ENCODE assay signal across 8 cellular contexts in genomic region chr6:38567436-38567835, GRCh38.
DNase-seq lines count a peak whose midpoint lies in the region; ATAC-seq, FAIRE-seq and TF ChIP-seq lines count a peak whose summit lies in the region.

No MANE protein-coding gene starts in this region.

- H3K4me1 ChIP-seq in right lobe of liver (no peaks in the 10 kb centered on the region), HepG2 (ENCODE audit: insufficient read depth, low read length) (no peaks in the 10 kb centered on the region), adipocyte (ENCODE audit: control insufficient read depth, insufficient read depth, low read length) (peaks cover 15% of the 10 kb centered on the region), right cardiac atrium (ENCODE audit: control insufficient read depth, insufficient read depth, low read length) (no peaks in the 10 kb centered on the region)

- H3K4me2 ChIP-seq in HepG2 (ENCODE audit: low read depth, low read length) = no peak overlapping the region

- H2AFZ ChIP-seq in HepG2 (ENCODE audit: low read length) = no peak overlapping the region

- ATAC-seq in right lobe of liver = peak in 1 of 4 donors; percentile 21
- no peak for ATAC-seq in HepG2
- peak; percentile 43 to 65 for ATAC-seq in right cardiac atrium
- ATAC-seq in GM19452 (IDR thresholded peaks at IDR 0.05; ENCODE audit: unreplicated experiment) = no peak

- no peak for TF ChIP-seq POLR2A in right lobe of liver (IDR thresholded peaks at IDR 0.05)
- no peak for TF ChIP-seq POLR2A in HepG2 (IDR thresholded peaks at IDR 0.05; ENCODE audit: insufficient read depth in 1 of 2, low read depth in 2 of 2, low read length in 2 of 2)

- H3K27me3 ChIP-seq in right lobe of liver = no peaks in the 10 kb centered on the region
- no peaks in the 10 kb centered on the region for H3K27me3 ChIP-seq in HepG2 (ENCODE audit: control insufficient read depth in 1 of 2, insufficient read depth in 2 of 2, low read length in 2 of 2)
- no peaks in the 10 kb centered on the region for H3K27me3 ChIP-seq in adipocyte (replicated peaks; ENCODE audit: control insufficient read depth, insufficient read depth, low read length)
- H3K27me3 ChIP-seq in right cardiac atrium (ENCODE audit: control insufficient read depth, insufficient read depth) = no peaks in the 10 kb centered on the region

- no TSS peak for BruUV-seq in HepG2 (replicated peaks; lab: Mats Ljungman, UMichigan)

- POLR2A ChIA-PET in HepG2 (lab: Yijun Ruan, JAX) = no interaction called here

- TF ChIP-seq EP300 in HepG2 (IDR thresholded peaks at IDR 0.05; ENCODE audit: low read depth in 2 of 2, low read length in 2 of 2) = no peak
- no peak for TF ChIP-seq EP300 in HepG2 (CRISPR knock-in tag; IDR thresholded peaks at IDR 0.05; ENCODE audit: borderline replicate concordance)

- H3K4me3 ChIP-seq in right lobe of liver (no peak overlapping the region), HepG2 (replicated peaks in 1 of 3; ENCODE audit: insufficient read depth in 1 of 3, low read depth in 2 of 3, low read length in 3 of 3) (no peak overlapping the region), adipocyte (ENCODE audit: low read length) (no peak overlapping the region), right cardiac atrium (ENCODE audit: low read length) (no peak overlapping the region)

- CTCF ChIA-PET in HepG2 (lab: Yijun Ruan, JAX; ENCODE audit: low intra/inter-chr PET ratio, low total read pairs) = no interaction called here

- in situ Hi-C loops in HepG2 (cut with HindIII; ENCODE audit: extremely low pct_ligation_motif_present, low pct_unique_long_range_greater_than_20kb) = no loop called here

- H3K9ac ChIP-seq in HepG2 (ENCODE audit: insufficient read depth, low read depth, low read length) (no peak overlapping the region), adipocyte (ENCODE audit: low read length) (no peak overlapping the region)

- no peaks in the 10 kb centered on the region for H3K79me2 ChIP-seq in HepG2 (ENCODE audit: insufficient read depth, low read length)

- TF ChIP-seq RAD21 in HepG2 (CRISPR knock-in tag; IDR thresholded peaks at IDR 0.05) = no peak

- DNase-seq in right lobe of liver = peak in 2 of 3 donors; percentile 48 to 66
- DNase-seq in HepG2 (ENCODE audit: low spot score) = no peak
- peak; percentile 86 for DNase-seq in adipocyte (ENCODE audit: low read depth)
- DNase-seq in right cardiac atrium = peak; percentile 80 to 87 (median 84)
- DNase-seq in activated T-cell treated with anti-CD3 and anti-CD28 coated beads, Interleukin-2, amount 50 U/mL, for 1 hour = no peak
- no peak for DNase-seq in NCI-H2107 treated with DMSO at 0.1 percent for 48 hours (lab: John Stamatoyannopoulos, UW; ENCODE audit: unreplicated experiment)
- DNase-seq in 8988T = no peak

- no peaks in the 10 kb centered on the region for H4K20me1 ChIP-seq in HepG2 (ENCODE audit: insufficient read depth, low read length)

- no peak for TF ChIP-seq CTCF in right lobe of liver (IDR thresholded peaks at IDR 0.05)
- TF ChIP-seq CTCF in HepG2 (CRISPR knock-in tag; IDR thresholded peaks at IDR 0.05) = no peak

- H3K27ac ChIP-seq in right lobe of liver (no peak overlapping the region), HepG2 (ENCODE audit: extremely low read length, insufficient read depth, low read length) (no peak overlapping the region), right cardiac atrium (ENCODE audit: low read length) (no peak overlapping the region)

- FAIRE-seq in HepG2 (lab: Jason Lieb, UNC) = no peak

- H3K9me3 ChIP-seq in right lobe of liver (no peaks in the 10 kb centered on the region), HepG2 (ENCODE audit: low read length) (no peaks in the 10 kb centered on the region), adipocyte (ENCODE audit: control insufficient read depth, low read length) (no peaks in the 10 kb centered on the region), right cardiac atrium (ENCODE audit: control insufficient read depth, low read length) (no peaks in the 10 kb centered on the region)

- WGBS in right lobe of liver (ENCODE audit: insufficient coverage, low coverage, low lambda C conversion rate, missing lambda C conversion rate) = 34% methylated on average over 5 of the region's 5 CpGs
- WGBS in HepG2 (ENCODE audit: low lambda C conversion rate) = 34% methylated on average over 5 of the region's 5 CpGs
- WGBS in right cardiac atrium = 26% methylated on average over 5 of the region's 5 CpGs

- H3K36me3 ChIP-seq in right lobe of liver (no peaks in the 10 kb centered on the region), HepG2 (replicated peaks in 1 of 2; ENCODE audit: control insufficient read depth in 1 of 2, insufficient read depth in 2 of 2, low read length in 2 of 2) (no peaks in the 10 kb centered on the region), adipocyte (ENCODE audit: control insufficient read depth, insufficient read depth, low read length, severe bottlenecking) (no peaks in the 10 kb centered on the region)

- intact Hi-C loops in right lobe of liver (cut with DNase I) = no loop called here
- intact Hi-C loops in HepG2 (cut with micrococcal nuclease; ENCODE audit: unreplicated experiment) = no loop called here
- intact Hi-C loops in right cardiac atrium (cut with DNase I) = no loop called here

TF ChIP-seq in HepG2, 621 proteins besides CTCF, POLR2A, EP300 and RAD21:
- TF ChIP-seq KAT2B (IDR thresholded peaks at IDR 0.05; ENCODE audit: borderline replicate concordance, low read depth, low read length) (no peak), FOXM1 (CRISPR knock-in tag; IDR thresholded peaks at IDR 0.05) (no peak), GMEB2 (CRISPR knock-in tag; IDR thresholded peaks at IDR 0.05; ENCODE audit: low read depth) (no peak), DMTF1 (CRISPR knock-in tag; IDR thresholded peaks at IDR 0.05) (no peak), AGO1 (IDR thresholded peaks at IDR 0.05; ENCODE audit: low read depth, low read length, poor library complexity, severe bottlenecking) (no peak), SOX5 (CRISPR knock-in tag; IDR thresholded peaks at IDR 0.05; ENCODE audit: borderline replicate concordance) (no peak), POLR2AphosphoS5 (IDR thresholded peaks at IDR 0.05; ENCODE audit: low read depth, low read length) (no peak), ZNF572 (CRISPR knock-in tag; IDR thresholded peaks at IDR 0.05) (no peak), ZIK1 (CRISPR knock-in tag; IDR thresholded peaks at IDR 0.05; ENCODE audit: borderline replicate concordance, low read depth) (no peak), U2AF2 (IDR thresholded peaks at IDR 0.05; ENCODE audit: low read depth, low read length) (no peak), IKZF5 (CRISPR knock-in tag; IDR thresholded peaks at IDR 0.05) (no peak), ZBTB38 (CRISPR knock-in tag; IDR thresholded peaks at IDR 0.05) (no peak), IRF2 (CRISPR knock-in tag; IDR thresholded peaks at IDR 0.05) (no peak), ZNF143 (CRISPR knock-in tag; IDR thresholded peaks at IDR 0.05) (no peak), TOE1 (CRISPR knock-in tag; IDR thresholded peaks at IDR 0.05) (no peak), ONECUT2 (CRISPR knock-in tag; IDR thresholded peaks at IDR 0.05) (no peak), SP1 (IDR thresholded peaks at IDR 0.05) (no peak), SP1 (CRISPR knock-in tag; IDR thresholded peaks at IDR 0.05) (no peak), NFIC (IDR thresholded peaks at IDR 0.05; ENCODE audit: low read length) (no peak), DNMT1 (CRISPR knock-in tag; IDR thresholded peaks at IDR 0.05) (no peak), SKI (IDR thresholded peaks at IDR 0.05; ENCODE audit: partially characterized antibody) (no peak)
TF ChIP-seq in HepG2: peak in this region for 0.

Comparison
In these comparisons a context has a peak if more than half of its experiments do, and no peak if none do; other contexts are left out.
1. DNase-seq: peak in right lobe of liver (2 of 3), adipocyte (single experiment) and right cardiac atrium (3 of 3); none in HepG2 (single experiment), activated T-cell treated with anti-CD3 and anti-CD28 coated beads, Interleukin-2, amount 50 U/mL, for 1 hour (single experiment), NCI-H2107 treated with DMSO at 0.1 percent for 48 hours (single experiment) and 8988T (single experiment).
2. ATAC-seq: peak in right cardiac atrium (2 of 2); none in HepG2 (single experiment) and GM19452 (single experiment).